Comparison of ENCODE assay signal across 12 cellular contexts in the genomic region with DNA sequence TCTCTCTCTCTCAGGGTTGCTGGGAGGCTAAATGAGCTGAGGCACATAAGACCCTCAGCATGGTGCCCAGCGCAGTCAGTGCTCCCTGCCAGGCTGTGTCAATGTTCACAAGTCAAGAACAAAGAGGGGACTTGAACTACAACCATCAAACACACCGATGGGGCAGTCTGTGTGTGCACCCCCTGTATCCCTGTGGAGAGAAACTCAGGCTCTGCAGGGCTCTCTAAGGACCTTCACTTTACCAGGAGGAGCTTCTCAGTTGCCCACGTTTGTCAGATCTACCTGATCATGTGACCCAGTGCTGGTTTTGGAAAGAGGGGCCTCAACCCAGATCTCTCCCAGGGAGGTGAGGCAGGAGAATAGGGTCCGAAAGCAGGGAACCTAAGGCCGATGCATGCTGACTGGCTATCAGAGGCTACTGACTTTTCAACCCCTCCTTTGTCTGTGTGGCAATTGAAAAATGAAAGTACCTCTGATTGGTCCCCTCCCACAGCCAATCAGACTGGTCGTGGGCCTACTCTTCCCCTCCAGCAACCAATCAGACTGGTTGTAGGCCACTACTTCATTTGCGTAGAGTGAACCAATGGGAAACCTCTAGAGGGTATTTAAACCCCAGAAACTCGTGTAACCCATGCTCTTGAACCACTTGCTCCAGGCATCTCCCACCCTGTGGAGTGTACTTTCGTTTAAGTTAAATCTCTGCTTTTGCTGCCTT. TPM values are rescaled to one million over a fixed set of nuclear protein-coding genes. Genes with fewer than 3 reads are reported as not detected.
DNase-seq lines count a peak whose midpoint lies in the region; ATAC-seq and TF ChIP-seq lines count a peak whose summit lies in the region.
"Had no signal": no experiment of that assay in that cellular context is flagged by ENCODE, and none has a peak within 500 bp of the region (broad histone marks: within the 10 kb centered on the region; RNA-seq: fewer than 3 reads in every experiment).

No MANE protein-coding gene starts in this region.

- no TSS peak for BruUV-seq in IMR-90 (replicated peaks; lab: Mats Ljungman, UMichigan)

- no peak overlapping the region for H3K14ac ChIP-seq in IMR-90 (replicated peaks; ENCODE audit: low read depth, low read length)

- no peak overlapping the region for H3K4me2 ChIP-seq in IMR-90 (ENCODE audit: low read depth, low read length)

- TF ChIP-seq CTCF in AG10803 (conservative IDR thresholded peaks at IDR 0.05; ENCODE audit: low read length) = no peak
- TF ChIP-seq CTCF in IMR-90 (conservative IDR thresholded peaks at IDR 0.05; ENCODE audit: low read depth, low read length) = no peak

- POLR2A ChIA-PET in IMR-90 (lab: Charles Lee; ENCODE audit: unreplicated experiment) = no interaction called here

- H3K4ac ChIP-seq in IMR-90 (ENCODE audit: low read depth, low read length) = no peak overlapping the region

- no peak overlapping the region for H4K91ac ChIP-seq in IMR-90 (ENCODE audit: insufficient read depth, low read depth, low read length)

- no peak overlapping the region for H2AK5ac ChIP-seq in IMR-90 (ENCODE audit: low read depth, low read length)

- no peak overlapping the region for H4K5ac ChIP-seq in IMR-90 (ENCODE audit: low read depth, low read length)

- H3K4me3 ChIP-seq in AG10803 (ENCODE audit: low read length) (no peak overlapping the region), IMR-90 (ENCODE audit: insufficient read depth, low read depth, low read length) (no peak overlapping the region), SK-N-MC (peak overlapping the region; percentile 41)
- H3K4me3 ChIP-seq: sigmoid colon had no signal

- no peak overlapping the region for H2BK5ac ChIP-seq in IMR-90 (ENCODE audit: low read depth, low read length, poor library complexity, severe bottlenecking)

- H3K9me1 ChIP-seq in IMR-90 (ENCODE audit: insufficient read depth, low read length) = no peaks in the 10 kb centered on the region

- H2AK9ac ChIP-seq in IMR-90 (replicated peaks; ENCODE audit: low read depth, low read length, poor library complexity) = no peak overlapping the region

- H3K9ac ChIP-seq in IMR-90 (ENCODE audit: low read depth, low read length) (no peak overlapping the region), SK-N-MC (ENCODE audit: insufficient read length) (no peak overlapping the region)

- H3K56ac ChIP-seq in IMR-90 (ENCODE audit: extremely low read depth, insufficient read depth, low read length) = no peak overlapping the region

- peak; percentile 63 for ATAC-seq in IMR-90 (ENCODE audit: low read depth)
- no peak for ATAC-seq in GM21360 (IDR thresholded peaks at IDR 0.05; ENCODE audit: unreplicated experiment)
- ATAC-seq in HG03175 (IDR thresholded peaks at IDR 0.05; ENCODE audit: unreplicated experiment) = no peak
- no peak for ATAC-seq in GM21423 (IDR thresholded peaks at IDR 0.05; ENCODE audit: unreplicated experiment)

- CTCF ChIA-PET in IMR-90 (lab: Yijun Ruan, JAX) = no interaction called here

- DNase-seq in AG10803 (ENCODE audit: low read depth) = peak; percentile 29
- peak; percentile 23 for DNase-seq in IMR-90
- DNase-seq in SK-N-MC (ENCODE audit: low read depth, low spot score) = no peak
- peak; percentile 14 for DNase-seq in glomerular visceral epithelial cell (ENCODE audit: extremely low spot score)
- no peak for DNase-seq in NCI-H1417 treated with DMSO at 0.1 percent for 48 hours (lab: John Stamatoyannopoulos, UW)
- DNase-seq: COR-L47; sigmoid colon; stimulated activated naive CD4-positive, alpha-beta T cell had no signal

- H3K23ac ChIP-seq in IMR-90 (ENCODE audit: low read depth, low read length) = no peak overlapping the region

- no peak for TF ChIP-seq RAD21 in IMR-90 (IDR thresholded peaks at IDR 0.05; ENCODE audit: low read length)

- dilution Hi-C loops in IMR-90 (cut with HindIII; ENCODE audit: low sequenced_read_pairs, unreplicated experiment) = no loop called here

- peaks cover 17% of the 10 kb centered on the region for H3K27me3 ChIP-seq in IMR-90 (ENCODE audit: control insufficient read depth, insufficient read depth, low read length)
- H3K27me3 ChIP-seq: sigmoid colon had no signal

- no peak for TF ChIP-seq POLR2A in IMR-90 (IDR thresholded peaks at IDR 0.05; ENCODE audit: low read depth, low read length)

- intact Hi-C loops in IMR-90 (cut with micrococcal nuclease) = no loop called here

- H3K36me3 ChIP-seq in IMR-90 (ENCODE audit: control insufficient read depth, insufficient read depth, low read length) = no peaks in the 10 kb centered on the region
- H3K36me3 ChIP-seq in SK-N-MC (ENCODE audit: insufficient read depth, low read length) = no peaks in the 10 kb centered on the region
- H3K36me3 ChIP-seq: sigmoid colon had no signal

- no peak overlapping the region for H4K8ac ChIP-seq in IMR-90 (ENCODE audit: low read depth in 2 of 2, low read length in 2 of 2)

- H3K4me1 ChIP-seq in IMR-90 (ENCODE audit: control insufficient read depth, insufficient read depth, low read length) = no peaks in the 10 kb centered on the region
- H3K4me1 ChIP-seq: sigmoid colon had no signal

- H2BK20ac ChIP-seq in IMR-90 (ENCODE audit: low read depth, low read length) = no peak overlapping the region

- in situ Hi-C loops in IMR-90 (cut with MboI; ENCODE audit: low sequenced_read_pairs) = no loop called here

- H2BK15ac ChIP-seq in IMR-90 (ENCODE audit: low read depth, low read length) = no peak overlapping the region

- H4K20me1 ChIP-seq in IMR-90 (ENCODE audit: insufficient read depth, low read length) = no peaks in the 10 kb centered on the region

- H3K79me1 ChIP-seq in IMR-90 (ENCODE audit: low read depth in 1 of 2, low read length in 2 of 2) = no peaks in the 10 kb centered on the region

- H2BK120ac ChIP-seq in IMR-90 (ENCODE audit: low read depth, low read length) = no peak overlapping the region

- no peaks in the 10 kb centered on the region for H3K9me3 ChIP-seq in IMR-90 (ENCODE audit: control insufficient read depth, insufficient read depth, low read length)
- no peaks in the 10 kb centered on the region for H3K9me3 ChIP-seq in SK-N-MC (ENCODE audit: low read depth, low read length)
- H3K9me3 ChIP-seq: sigmoid colon had no signal

- 75% methylated on average over 2 of the region's 9 CpGs; no CpG with 5 or more reads in 1 of the 2 experiments for WGBS in IMR-90 (ENCODE audit: extremely low coverage in 2 of 2, insufficient read length in 1 of 2), 2 experiments

- no peak overlapping the region for H3K18ac ChIP-seq in IMR-90 (ENCODE audit: low read depth, low read length)

- no peak overlapping the region for H3K27ac ChIP-seq in IMR-90 (ENCODE audit: insufficient read depth, low read length)
- peak overlapping the region; percentile 73 for H3K27ac ChIP-seq in SK-N-MC
- H3K27ac ChIP-seq: sigmoid colon had no signal

- H2AFZ ChIP-seq in IMR-90 (replicated peaks; ENCODE audit: low read length, poor library complexity) = peak overlapping the region; percentile 78

TF ChIP-seq in IMR-90, 13 proteins besides CTCF, POLR2A, EP300 and RAD21:
- no peak for TF ChIP-seq RFX5 (IDR thresholded peaks at IDR 0.05; ENCODE audit: low read depth, low read length)
- no peak for TF ChIP-seq MAFK (IDR thresholded peaks at IDR 0.05; ENCODE audit: low read depth, low read length)

RNA-seq across cellular contexts. Expression of a gene that starts 34.0 kb away (rescaled TPM):
- total RNA-seq in IMR-90 (2012; rRNA removed) = not detected in 2 replicates
- polyA plus RNA-seq in IMR-90 (2012; rRNA removed) = not detected in 2 replicates
- polyA plus RNA-seq in IMR-90 (2012; cell fraction: cytosol; rRNA removed) = not detected in 2 replicates
- polyA plus RNA-seq in IMR-90 (2012; cell fraction: nucleus; rRNA removed; ENCODE audit: low replicate concordance) = not detected in 2 replicates
- total RNA-seq: activated CD8-positive, alpha-beta memory T cell treated with anti-CD3 and anti-CD28 coated beads for 36 hours; sigmoid colon had no signal

Comparison
In these comparisons a context has a peak if more than half of its experiments do, and no peak if none do; other contexts are left out.
1. DNase-seq: peak in AG10803 (single experiment), IMR-90 (single experiment) and glomerular visceral epithelial cell (single experiment); none in SK-N-MC (single experiment) and NCI-H1417 treated with DMSO at 0.1 percent for 48 hours (single experiment).